ENCODE assay signal across 8 cellular contexts in the genomic region with DNA sequence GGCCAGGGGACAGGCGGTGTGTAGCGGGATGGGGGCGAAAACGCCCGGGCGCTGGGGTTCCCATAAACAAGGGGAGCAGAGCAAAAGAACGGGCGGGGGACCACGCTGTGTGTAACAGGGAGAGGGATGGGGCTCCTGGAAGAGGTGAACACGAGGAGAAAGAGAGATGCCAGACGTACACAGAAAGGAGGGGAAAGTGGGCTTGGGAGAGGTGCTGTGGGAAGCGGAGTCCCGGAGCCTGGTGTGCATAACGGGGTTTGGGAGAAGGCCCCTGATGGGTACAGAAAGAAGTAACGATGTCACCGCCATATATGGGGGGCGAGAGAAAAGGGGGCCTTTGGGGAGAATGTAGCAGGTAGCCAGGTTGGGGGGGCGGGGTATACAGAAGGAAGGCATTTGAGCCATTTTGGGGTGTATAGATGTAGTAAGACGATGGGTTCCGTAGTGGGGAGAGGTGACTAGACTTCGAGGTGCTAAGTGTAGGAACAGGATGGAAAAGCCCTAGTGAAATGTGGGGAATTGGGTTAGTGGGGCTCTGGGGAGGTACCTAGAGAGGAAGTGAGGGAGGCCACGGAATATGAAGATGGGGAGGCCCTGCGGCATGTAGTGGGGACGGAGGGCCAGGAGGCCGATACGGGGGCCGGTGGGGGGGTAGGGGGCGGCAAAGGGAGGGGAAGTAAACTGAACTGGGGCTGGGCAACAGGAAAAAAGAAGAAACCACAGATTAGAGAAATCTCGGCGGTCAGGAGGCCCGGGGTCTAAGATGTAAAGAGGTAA. TPM values are rescaled to one million over a fixed set of nuclear protein-coding genes. Genes with fewer than 3 reads are reported as not detected.
A peak's percentile ranks its signal among the peaks of the same experiment; 100 is the strongest.
DNase-seq lines count a peak whose midpoint lies in the region; ATAC-seq and TF ChIP-seq lines count a peak whose summit lies in the region.

No MANE protein-coding gene starts in this region.

- H3K9me3 Mint-ChIP-seq in CD14-positive monocyte (peaks cover 0 to 7% (median 3%) of the 10 kb centered on the region in 7 donors), endodermal cell (peaks cover 5% of the 10 kb centered on the region), naive B cell (peaks cover 0 to 3% (median 0%) of the 10 kb centered on the region in 7 donors)

- H3K27me3 ChIP-seq in HCT116 (ENCODE audit: insufficient read depth, low read length), result no peaks in the 10 kb centered on the region
- no peaks in the 10 kb centered on the region for H3K27me3 ChIP-seq in endodermal cell (ENCODE audit: control insufficient read depth, insufficient read depth, low read length, poor library complexity, severe bottlenecking)

- peak overlapping the region; percentile 88 to 97 for H3K4me3 Mint-ChIP-seq in CD14-positive monocyte
- H3K4me3 Mint-ChIP-seq in endodermal cell, result peak overlapping the region; percentile 90
- peak overlapping the region; percentile 91 to 99 (median 94) for H3K4me3 Mint-ChIP-seq in naive B cell

- no peak for TF ChIP-seq RAD21 in HCT116 (IDR thresholded peaks at IDR 0.05; ENCODE audit: low read depth)

- POLR2A ChIA-PET in HCT116 (lab: Charles Lee), result interaction anchor here (1.3 to 1.9 kb wide), 2 partner anchors 13 to 17 kb away, joined by 4 to 15 read pairs; partner anchors contain the start of genes U2AF2 and ZNF784

- BruUV-seq in HCT116 (replicated peaks; lab: Mats Ljungman, UMichigan), result TSS peak; percentile 29

- H3K27me3 Mint-ChIP-seq in CD14-positive monocyte (ENCODE audit: low read depth in 3 of 3), result peaks cover 4 to 20% (median 20%) of the 10 kb centered on the region in 3 donors
- no peaks in the 10 kb centered on the region for H3K27me3 Mint-ChIP-seq in endodermal cell (ENCODE audit: insufficient read depth)
- H3K27me3 Mint-ChIP-seq in naive B cell, result no peaks in the 10 kb centered on the region

- H3K36me3 Mint-ChIP-seq in CD14-positive monocyte (peaks cover 19 to 29% of the 10 kb centered on the region in 2 donors), endodermal cell (ENCODE audit: low read depth) (peaks cover 29% of the 10 kb centered on the region), naive B cell (peaks cover 0 to 7% of the 10 kb centered on the region in 2 donors)

- 1 to 5% methylated on average over 12 to 31 of the region's 31 CpGs for WGBS in endodermal cell (ENCODE audit: insufficient coverage in 1 of 2, insufficient read length in 1 of 2), 2 experiments

- CTCF ChIA-PET in HCT116 (lab: Charles Lee), result interaction anchor here (0.6 to 2.8 kb wide), 2 partner anchors 13 to 30 kb away, joined by 3 to 12 read pairs; partner anchors contain the start of gene U2AF2

- TF ChIP-seq CTCF in CD14-positive monocyte (IDR thresholded peaks at IDR 0.05) (no peak), HCT116 (IDR thresholded peaks at IDR 0.05 in 2 of 3, conservative IDR thresholded peaks at IDR 0.05 in 1 of 3; ENCODE audit: borderline replicate concordance in 1 of 3, insufficient read depth in 1 of 3, low read depth in 2 of 3, low read length in 2 of 3) (no peak), endodermal cell (conservative IDR thresholded peaks at IDR 0.05) (no peak)

- H3K27ac Mint-ChIP-seq in CD14-positive monocyte, result peak overlapping the region; percentile 40 to 88 (median 83)
- H3K27ac Mint-ChIP-seq in endodermal cell, result peak overlapping the region; percentile 65
- peak overlapping the region; percentile 53 to 95 (median 90) for H3K27ac Mint-ChIP-seq in naive B cell

- peaks cover 73% of the 10 kb centered on the region for H3K79me2 ChIP-seq in HCT116 (ENCODE audit: insufficient read depth, low read length)

- H3K4me3 ChIP-seq in HCT116 (replicated peaks in 1 of 2; ENCODE audit: low read depth in 1 of 2, low read length in 2 of 2) (peak overlapping the region; percentile 94 to 97), endodermal cell (ENCODE audit: low read length) (peak overlapping the region; percentile 92)

- TF ChIP-seq POLR2A in HCT116 (IDR thresholded peaks at IDR 0.05; ENCODE audit: borderline replicate concordance, extremely low read depth, insufficient read depth, insufficient read length), result peak; percentile 54

- H2AFZ ChIP-seq in HCT116 (ENCODE audit: low read depth, low read length, poor library complexity, severe bottlenecking), result no peak overlapping the region

- peaks cover 20 to 57% of the 10 kb centered on the region in 2 experiments; a peak in 3 of 4 replicates for H3K4me1 ChIP-seq in HCT116 (ENCODE audit: control insufficient read depth in 1 of 2, insufficient read depth in 2 of 2, low read length in 2 of 2)
- peaks cover 7% of the 10 kb centered on the region for H3K4me1 ChIP-seq in endodermal cell (ENCODE audit: control insufficient read depth, insufficient read depth, low read length)

- peak overlapping the region; percentile 75 for H3K4me2 ChIP-seq in HCT116 (ENCODE audit: low read length)

- H3K36me3 ChIP-seq in HCT116 (ENCODE audit: control insufficient read depth in 1 of 2, insufficient read depth in 2 of 2, low read length in 2 of 2) (peaks cover 12 to 14% of the 10 kb centered on the region in 2 experiments; a peak in 3 of 4 replicates), endodermal cell (ENCODE audit: control insufficient read depth, insufficient read depth, low read length) (peaks cover 14% of the 10 kb centered on the region)

- no peaks in the 10 kb centered on the region for H3K9me2 ChIP-seq in HCT116 (ENCODE audit: insufficient read depth)

- H3K27ac ChIP-seq in HCT116 (ENCODE audit: low read depth, low read length) (peak overlapping the region; percentile 96), endodermal cell (ENCODE audit: low read depth, low read length) (peak overlapping the region; percentile 3)

- ATAC-seq in HCT116 (peak; percentile 2; the same call in 1 of the 2 replicates), naive B cell (ENCODE audit: low read depth in 2 of 2) (peak in 1 of 2 donors; percentile 2), HG02970 (IDR thresholded peaks at IDR 0.05; ENCODE audit: low FRiP score, unreplicated experiment) (no peak)

- no peak for DNase-seq in CD14-positive monocyte (ENCODE audit: low spot score)
- DNase-seq in HCT116 (ENCODE audit: low read depth, low spot score), result no peak
- peak; percentile 70 for DNase-seq in SW480 (ENCODE audit: low spot score)
- no peak for DNase-seq in endodermal cell
- DNase-seq in naive B cell, result peak; percentile 36
- no peak for DNase-seq in NCI-H187 treated with DMSO at 0.1 percent for 48 hours (lab: John Stamatoyannopoulos, UW)
- DNase-seq in pons (ENCODE audit: low spot score), result no peak

- H3K9ac ChIP-seq in HCT116 (ENCODE audit: low read length), result peak overlapping the region; percentile 99
- peak overlapping the region; percentile 55 for H3K9ac ChIP-seq in endodermal cell (ENCODE audit: extremely low read depth, low read length, poor library complexity, severe bottlenecking)

- peaks cover 62% of the 10 kb centered on the region for H3K4me1 Mint-ChIP-seq in CD14-positive monocyte
- peaks cover 13% of the 10 kb centered on the region for H3K4me1 Mint-ChIP-seq in endodermal cell
- H3K4me1 Mint-ChIP-seq in naive B cell, result peaks cover 49 to 72% (median 66%) of the 10 kb centered on the region in 3 donors

- intact Hi-C loops in CD14-positive monocyte (cut with micrococcal nuclease) (loop anchor here in 1 of 2 donors (5.0 kb wide), 1 partner anchor 34 kb away; the partner anchor contains the start of gene ZNF865), HCT116 (cut with micrococcal nuclease) (no loop called here)

- H3K9me3 ChIP-seq in HCT116 (ENCODE audit: control insufficient read depth in 1 of 2, insufficient read depth in 1 of 2, low read depth in 1 of 2, low read length in 2 of 2), result no peaks in the 10 kb centered on the region
- H3K9me3 ChIP-seq in endodermal cell (ENCODE audit: control insufficient read depth, low read length), result no peaks in the 10 kb centered on the region

- no peaks in the 10 kb centered on the region for H4K20me1 ChIP-seq in HCT116 (ENCODE audit: insufficient read depth)

- RAD21 ChIA-PET in HCT116 (lab: Charles Lee; ENCODE audit: low non-redundant PET in 1 of 2, low total read pairs in 2 of 2, uncharacterized antibody in 2 of 2, unreplicated experiment in 2 of 2), result no interaction called here

TF ChIP-seq in HCT116, 20 proteins besides CTCF, POLR2A, EP300 and RAD21:
- TF ChIP-seq EGR1 (IDR thresholded peaks at IDR 0.05; ENCODE audit: low read depth) (no peak), JUND (IDR thresholded peaks at IDR 0.05) (0 out of 2 replicates have a peak, but pooled peaks have one; percentile 7)

RNA-seq across cellular contexts. Expression of gene ZNF580, which starts 0.8 kb away (rescaled TPM):
- polyA plus RNA-seq in CD14-positive monocyte (10 to 100 TPM in 1 of 2 donors, 1 to 10 TPM in 1; 9.7 to 10.7 TPM), naive B cell (ENCODE audit: low read depth in 6 of 6) (10 to 100 TPM; 28.4 to 54.2 (median 31.5) TPM)
- total RNA-seq in HCT116 (2021; ENCODE audit: unreplicated experiment) (36.7 TPM), endodermal cell (10 to 100 TPM; 27.3 to 38.6 TPM)
- 37.1 and 47.1 TPM in 2 replicates for polyA plus RNA-seq in HCT116 (2012)
- 35.6 TPM for polyA plus RNA-seq in endodermal cell (2013, experiment 1 of 2)
- polyA plus RNA-seq in endodermal cell (2013, experiment 2 of 2), result 31.7 TPM

RNA-seq across cellular contexts. Expression of gene ZNF581, which starts 1.9 kb away (rescaled TPM):
- polyA plus RNA-seq in CD14-positive monocyte, result 10 to 100 TPM; 29.4 to 31.6 TPM
- 44.4 TPM for total RNA-seq in HCT116 (2021; ENCODE audit: unreplicated experiment)
- polyA plus RNA-seq in HCT116 (2012), result 47.8 and 48.2 TPM in 2 replicates
- total RNA-seq in endodermal cell, result 10 to 100 TPM; 47.2 to 48.7 TPM
- polyA plus RNA-seq in endodermal cell (2013, experiment 1 of 2), result 41.7 TPM
- polyA plus RNA-seq in endodermal cell (2013, experiment 2 of 2), result 38.5 TPM
- polyA plus RNA-seq in naive B cell (ENCODE audit: low read depth in 6 of 6), result 10 to 100 TPM; 60.7 to 82.8 (median 65.4) TPM

RNA-seq across cellular contexts. Expression of gene CCDC106, which starts 6.4 kb away (rescaled TPM):
- polyA plus RNA-seq in CD14-positive monocyte (1 to 10 TPM in 1 of 2 donors, under 1 TPM in 1; 0.74 to 1.2 TPM), naive B cell (ENCODE audit: low read depth in 6 of 6) (10 to 100 TPM in 3 of 6 donors, 1 to 10 TPM in 3; 8.1 to 13.0 (median 9.7) TPM)
- total RNA-seq in HCT116 (2021; ENCODE audit: unreplicated experiment) (1.0 TPM), endodermal cell (10 to 100 TPM; 18.0 to 24.9 TPM)
- polyA plus RNA-seq in HCT116 (2012), result 0.56 and 0.70 TPM in 2 replicates
- 16.2 TPM for polyA plus RNA-seq in endodermal cell (2013, experiment 1 of 2)
- 14.6 TPM for polyA plus RNA-seq in endodermal cell (2013, experiment 2 of 2)

RNA-seq across cellular contexts. Expression of gene U2AF2, which starts 13.3 kb away (rescaled TPM):
- 1 to 10 TPM; 5.3 to 5.4 TPM for polyA plus RNA-seq in CD14-positive monocyte
- 259 TPM for total RNA-seq in HCT116 (2021; ENCODE audit: unreplicated experiment)
- polyA plus RNA-seq in HCT116 (2012), result 199 and 201 TPM in 2 replicates
- total RNA-seq in endodermal cell, result 100 to 1,000 TPM; 264 to 293 TPM
- polyA plus RNA-seq in endodermal cell (2013, experiment 1 of 2), result 180 TPM
- 161 TPM for polyA plus RNA-seq in endodermal cell (2013, experiment 2 of 2)
- 10 to 100 TPM in 3 of 6 donors, 1 to 10 TPM in 3; 3.2 to 13.7 (median 9.3) TPM for polyA plus RNA-seq in naive B cell (ENCODE audit: low read depth in 6 of 6)

RNA-seq across cellular contexts. Expression of gene ZNF784, which starts 17.2 kb away (rescaled TPM):
- polyA plus RNA-seq in CD14-positive monocyte (1 to 10 TPM; 1.5 to 2.4 TPM), naive B cell (ENCODE audit: low read depth in 6 of 6) (1 to 10 TPM in 4 of 6 donors, under 1 TPM in 1, not detected in 1; 0.95 to 3.5 (median 2.7) TPM)
- total RNA-seq in HCT116 (2021; ENCODE audit: unreplicated experiment) (5.3 TPM), endodermal cell (10 to 100 TPM in 1 of 2 donors, 1 to 10 TPM in 1; 7.2 to 10.7 TPM)
- polyA plus RNA-seq in HCT116 (2012), result 7.5 and 8.0 TPM in 2 replicates
- polyA plus RNA-seq in endodermal cell (2013, experiment 1 of 2), result 15.0 TPM
- 13.7 TPM for polyA plus RNA-seq in endodermal cell (2013, experiment 2 of 2)

Comparison
In these comparisons a context has a peak if more than half of its experiments do, and no peak if none do; other contexts are left out.
1. DNase-seq: peak in SW480 (single experiment) and naive B cell (single experiment); none in CD14-positive monocyte (single experiment), HCT116 (single experiment), endodermal cell (single experiment), NCI-H187 treated with DMSO at 0.1 percent for 48 hours (single experiment) and pons (single experiment).
2. Peak in every context shown above with its lines, with median percentiles within 50 percentile points of each other: H3K27ac Mint-ChIP-seq and H3K4me3 Mint-ChIP-seq.